8 cellular contexts compared by ENCODE assay signal in the genomic region with DNA sequence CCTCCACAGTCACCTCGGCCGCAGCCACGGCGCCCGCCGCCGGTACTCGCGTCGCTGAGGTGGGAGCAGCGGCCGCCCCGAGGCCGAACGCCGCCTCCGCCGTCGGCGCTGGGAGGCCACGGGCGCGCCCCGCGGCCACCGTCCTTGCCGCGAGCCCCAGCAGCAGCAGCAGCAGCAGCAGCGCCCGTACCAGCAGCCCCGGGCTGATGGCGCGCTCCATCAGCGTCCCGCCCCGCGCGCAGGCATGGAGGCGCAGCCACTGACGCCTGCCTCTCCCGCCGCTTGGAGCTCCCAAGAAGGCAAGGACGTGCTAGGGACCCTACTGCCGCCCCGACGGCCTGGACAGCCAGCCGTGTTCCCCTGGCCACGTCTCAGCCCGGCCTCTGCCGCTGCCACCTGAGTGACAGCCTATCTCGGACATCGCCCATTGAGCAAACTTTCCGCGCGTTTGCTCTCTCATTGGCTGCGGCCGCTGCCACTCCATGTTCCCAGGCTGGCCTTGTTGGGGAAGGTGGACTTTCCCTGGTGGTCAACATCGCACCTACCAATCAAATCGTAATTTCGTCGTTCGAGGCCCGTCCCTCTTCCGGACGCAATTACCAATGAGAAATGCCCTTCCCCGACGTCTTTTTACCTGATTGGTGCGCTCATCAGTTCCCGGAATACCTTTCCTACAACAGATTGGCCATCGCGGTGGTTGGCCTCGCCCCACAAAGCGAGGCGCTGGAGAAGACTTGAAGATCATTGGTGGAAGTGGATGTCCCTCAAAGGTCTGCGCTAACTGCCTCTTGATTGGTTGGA. TPM values are rescaled to one million over a fixed set of nuclear protein-coding genes. Genes with fewer than 3 reads are reported as not detected.
DNase-seq lines count a peak whose midpoint lies in the region; ATAC-seq, FAIRE-seq and TF ChIP-seq lines count a peak whose summit lies in the region.

A gene (minus strand): TSS at position 410 of the 801 bp plus-strand sequence. CDS start 190 bp downstream, at position 220.

- peak; percentile 87 for ATAC-seq in HG03460 (IDR thresholded peaks at IDR 0.05; ENCODE audit: unreplicated experiment)

- H3K36me3 ChIP-seq in BE2C, result no peaks in the 10 kb centered on the region

- peak within 1 kb of the TSS; percentile 79 for H3K4me3 ChIP-seq in BE2C (ENCODE audit: low read depth, low read length)

- peak; percentile 90 for FAIRE-seq in colon (lab: Jason Lieb, UNC)

- no peaks in the 10 kb centered on the region for H3K27me3 ChIP-seq in BE2C

- no peaks in the 10 kb centered on the region for H3K9me3 ChIP-seq in BE2C

- no peaks in the 10 kb centered on the region for H3K4me1 ChIP-seq in BE2C

- peak; percentile 91 for DNase-seq in BE2C
- peak; percentile 84 for DNase-seq in GM19240 (ENCODE audit: insufficient read length, low spot score)
- peak; percentile 99 to 100 for DNase-seq in NCI-H526 (lab: John Stamatoyannopoulos, UW)
- peak; percentile 94 for DNase-seq in activated CD4-positive, alpha-beta T cell treated with anti-CD3 and anti-CD28 coated beads for 48 hours
- peak; percentile 100 for DNase-seq in kidney tubule cell (ENCODE audit: low spot score)
- DNase-seq in stimulated activated CD4-positive, alpha-beta T cell treated with anti-CD3 and anti-CD28 coated beads, Interleukin-1b, Interleukin-23, amount 100 ng/mL, for 24 hours (ENCODE audit: low read depth in 4 of 4, low spot score in 1 of 4), result peak; percentile 73 to 88 (median 82)

- no peak for TF ChIP-seq CTCF in BE2C (IDR thresholded peaks at IDR 0.05; ENCODE audit: low read depth, low read length)

RNA-seq across cellular contexts. Expression of the gene that starts here (rescaled TPM):
- 11.7 TPM for polyA plus RNA-seq in BE2C (2012; ENCODE audit: insufficient read depth, insufficient read length, low read depth)

Comparison
In these comparisons a context has a peak if more than half of its experiments do, and no peak if none do; other contexts are left out.
1. Peak in every context shown above with its lines: DNase-seq, ATAC-seq and H3K4me3 ChIP-seq.